8 cellular contexts compared by ENCODE assay signal in the genomic region with DNA sequence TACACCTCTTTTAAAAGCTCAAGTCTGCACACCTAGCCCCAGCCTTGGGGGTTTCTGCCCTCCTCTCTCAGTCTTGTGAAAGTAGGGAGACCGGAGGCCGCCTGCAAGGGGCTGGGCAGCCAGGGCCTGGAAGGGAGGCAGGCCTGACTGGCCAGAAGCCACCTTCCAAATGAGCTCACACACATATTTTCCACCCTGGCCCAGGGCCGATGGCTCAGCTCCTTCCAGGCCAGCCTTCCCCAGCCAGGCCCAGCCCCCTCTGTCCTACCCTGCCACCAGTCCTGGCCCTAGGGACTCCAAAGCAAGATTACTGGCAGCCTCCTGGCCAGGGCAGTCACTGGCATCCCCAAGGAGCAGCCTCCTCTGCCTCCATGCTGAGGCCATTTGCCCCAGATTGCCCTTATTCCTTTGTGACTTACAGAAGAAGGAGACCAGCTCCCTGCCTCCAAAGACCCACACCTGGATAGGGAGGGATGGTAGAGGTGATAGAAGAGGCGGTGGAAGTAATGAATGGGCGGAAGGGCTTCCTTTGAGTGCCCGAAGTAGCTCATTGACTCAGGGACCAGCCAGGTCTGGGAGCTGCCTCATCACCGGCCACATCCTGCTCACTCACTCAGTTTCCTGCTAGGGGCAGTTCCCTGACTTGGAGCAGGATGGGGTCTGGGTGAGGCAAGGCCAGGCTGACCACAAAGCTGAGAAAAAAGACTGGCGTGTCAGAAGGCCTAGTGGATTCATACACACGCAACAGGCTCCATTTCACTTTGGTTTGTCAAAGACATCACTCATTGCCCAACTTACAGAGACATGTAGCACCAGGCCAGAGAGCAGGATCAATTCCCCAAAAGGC. TPM values are rescaled to one million over a fixed set of nuclear protein-coding genes. Genes with fewer than 3 reads are reported as not detected.
A peak's percentile ranks its signal among the peaks of the same experiment; 100 is the strongest.
DNase-seq lines count a peak whose midpoint lies in the region; ATAC-seq and TF ChIP-seq lines count a peak whose summit lies in the region.

No MANE protein-coding gene starts in this region.

- H3K27me3 ChIP-seq in adrenal gland, result no peaks in the 10 kb centered on the region
- H3K27me3 ChIP-seq in right atrium auricular region, result no peaks in the 10 kb centered on the region
- H3K27me3 ChIP-seq in skeletal muscle satellite cell (ENCODE audit: control insufficient read depth, insufficient read depth, low read length), result no peaks in the 10 kb centered on the region

- TF ChIP-seq CTCF in adrenal gland (IDR thresholded peaks at IDR 0.05) (no peak), right atrium auricular region (IDR thresholded peaks at IDR 0.05) (no peak)

- H3K9me3 ChIP-seq in adrenal gland (replicated peaks in 1 of 3), result no peaks in the 10 kb centered on the region
- no peaks in the 10 kb centered on the region for H3K9me3 ChIP-seq in right atrium auricular region
- H3K9me3 ChIP-seq in skeletal muscle satellite cell (replicated peaks; ENCODE audit: low read length), result no peaks in the 10 kb centered on the region

- TF ChIP-seq POLR2A in adrenal gland (IDR thresholded peaks at IDR 0.05), result no peak
- TF ChIP-seq POLR2A in GM18505 (IDR thresholded peaks at IDR 0.05; ENCODE audit: borderline replicate concordance, extremely low read depth, insufficient read depth, insufficient read length), result no peak

- peaks cover 31% of the 10 kb centered on the region for H3K4me1 Mint-ChIP-seq in activated CD8-positive, alpha-beta memory T cell treated with anti-CD3 and anti-CD28 coated beads, Interleukin-2, amount 10 ng/mL, durations not matched to agents 7 days and 5 days

- peaks cover 18% of the 10 kb centered on the region for H3K27me3 Mint-ChIP-seq in activated CD8-positive, alpha-beta memory T cell treated with anti-CD3 and anti-CD28 coated beads, Interleukin-2, amount 10 ng/mL, durations not matched to agents 7 days and 5 days

- H3K4me2 ChIP-seq in skeletal muscle satellite cell (ENCODE audit: low read length), result peak overlapping the region; percentile 80

- H3K4me3 Mint-ChIP-seq in activated CD8-positive, alpha-beta memory T cell treated with anti-CD3 and anti-CD28 coated beads, Interleukin-2, amount 10 ng/mL, durations not matched to agents 7 days and 5 days, result no peak overlapping the region

- H3K4me3 ChIP-seq in adrenal gland (no peak overlapping the region), right atrium auricular region (no peak overlapping the region), skeletal muscle satellite cell (ENCODE audit: low read length) (peak overlapping the region; percentile 58)

- H3K9ac ChIP-seq in skeletal muscle satellite cell (ENCODE audit: low read depth, low read length), result peak overlapping the region; percentile 88

- H3K27ac Mint-ChIP-seq in activated CD8-positive, alpha-beta memory T cell treated with anti-CD3 and anti-CD28 coated beads, Interleukin-2, amount 10 ng/mL, durations not matched to agents 7 days and 5 days, result peak overlapping the region; percentile 68

- H3K4me1 ChIP-seq in adrenal gland (replicated peaks in 1 of 2) (peaks cover 5 to 54% of the 10 kb centered on the region in 2 donors), right atrium auricular region (peaks cover 0 to 69% of the 10 kb centered on the region in 2 donors), skeletal muscle satellite cell (ENCODE audit: control insufficient read depth, insufficient read depth, low read length) (peaks cover 68% of the 10 kb centered on the region)

- intact Hi-C loops in adrenal gland (cut with DNase I), result loop anchor here in 1 of 2 donors (5.0 to 10.0 kb wide), 2 partner anchors 76 to 299 kb away; no protein-coding TSS in a partner anchor

- 48 to 71% (median 61%) methylated on average over 5 to 9 of the region's 9 CpGs for WGBS in adrenal gland, 4 donors

- peaks cover under 1% of the 10 kb centered on the region for H3K36me3 Mint-ChIP-seq in activated CD8-positive, alpha-beta memory T cell treated with anti-CD3 and anti-CD28 coated beads, Interleukin-2, amount 10 ng/mL, durations not matched to agents 7 days and 5 days

- H3K27ac ChIP-seq in adrenal gland, result peak overlapping the region; percentile 31 to 84 (median 33)
- H3K27ac ChIP-seq in right atrium auricular region, result peak overlapping the region; percentile 81 to 84

- peak; percentile 86 for DNase-seq in activated CD8-positive, alpha-beta memory T cell treated with anti-CD3 and anti-CD28 coated beads, Interleukin-2, amount 10 ng/mL, durations not matched to agents 7 days and 5 days
- DNase-seq in activated CD8-positive, alpha-beta memory T cell treated with anti-CD3 and anti-CD28 coated beads, Interleukin-2, amount 50 U/mL, for 48 hours, result no peak
- peak; percentile 82 to 95 (median 93) for DNase-seq in adrenal gland
- peak; percentile 93 for DNase-seq in right atrium auricular region (ENCODE audit: low spot score)
- DNase-seq in stimulated activated naive CD4-positive, alpha-beta T cell treated with Interleukin-2 at 50 U/mL for 16 hours (lab: John Stamatoyannopoulos, UW), result no peak

- CTCF ChIA-PET in activated CD8-positive, alpha-beta memory T cell treated with anti-CD3 and anti-CD28 coated beads, Interleukin-2, amount 10 ng/mL, durations not matched to agents 7 days and 5 days (lab: Charles Lee), result interaction anchor here (0.7 to 10.2 kb wide), 23 partner anchors 13 to 283 kb away, joined by 3 to 239 read pairs (median 4); a partner anchor contains a TSS

- H3K36me3 ChIP-seq in adrenal gland (replicated peaks in 1 of 2), result peaks cover 0 to 7% of the 10 kb centered on the region in 2 donors
- H3K36me3 ChIP-seq in right atrium auricular region, result peaks cover 9% of the 10 kb centered on the region
- H3K36me3 ChIP-seq in skeletal muscle satellite cell (ENCODE audit: insufficient read depth, low read length), result peaks cover 14% of the 10 kb centered on the region

- peak; percentile 55 for ATAC-seq in activated CD8-positive, alpha-beta memory T cell treated with anti-CD3 and anti-CD28 coated beads, Interleukin-2, amount 10 ng/mL, durations not matched to agents 7 days and 5 days
- ATAC-seq in HG02798 (IDR thresholded peaks at IDR 0.05; ENCODE audit: poor library complexity, unreplicated experiment) (no peak), GM18505 (IDR thresholded peaks at IDR 0.05; ENCODE audit: unreplicated experiment) (no peak)

- H3K9me3 Mint-ChIP-seq in activated CD8-positive, alpha-beta memory T cell treated with anti-CD3 and anti-CD28 coated beads, Interleukin-2, amount 10 ng/mL, durations not matched to agents 7 days and 5 days (ENCODE audit: low read depth), result no peaks in the 10 kb centered on the region

RNA-seq across cellular contexts. Expression of a gene that starts 14.8 kb away (rescaled TPM):
- total RNA-seq in activated CD8-positive, alpha-beta memory T cell treated with anti-CD3 and anti-CD28 coated beads, Interleukin-2, amount 10 ng/mL, durations not matched to agents 7 days and 5 days, result 1 to 10 TPM; 1.3 to 2.5 TPM
- total RNA-seq in adrenal gland (100 to 1,000 TPM in 4 of 8 donors, 10 to 100 TPM in 4; 55.7 to 161 (median 97.8) TPM), right atrium auricular region (10 to 100 TPM; 29.1 to 58.0 TPM)
- polyA plus RNA-seq in adrenal gland, result 10 to 100 TPM; 15.5 to 65.2 (median 17.0) TPM
- total RNA-seq in skeletal muscle satellite cell (2012; rRNA removed), result 260 and 382 TPM in 2 replicates

RNA-seq across cellular contexts. Expression of a gene that starts 20.4 kb away (rescaled TPM):
- total RNA-seq in activated CD8-positive, alpha-beta memory T cell treated with anti-CD3 and anti-CD28 coated beads, Interleukin-2, amount 10 ng/mL, durations not matched to agents 7 days and 5 days, result 10 to 100 TPM; 59.0 to 60.1 TPM
- total RNA-seq in adrenal gland (100 to 1,000 TPM in 4 of 8 donors, 10 to 100 TPM in 4; 74.5 to 207 (median 104) TPM), right atrium auricular region (100 to 1,000 TPM in 1 of 2 donors, 10 to 100 TPM in 1; 54.2 to 144 TPM)
- polyA plus RNA-seq in adrenal gland, result 10 to 100 TPM; 13.1 to 26.8 (median 14.8) TPM
- total RNA-seq in skeletal muscle satellite cell (2012; rRNA removed), result 66.2 and 69.0 TPM in 2 replicates

RNA-seq across cellular contexts. Expression of a gene that starts 21.5 kb away (rescaled TPM):
- 100 to 1,000 TPM; 107 to 147 TPM for total RNA-seq in activated CD8-positive, alpha-beta memory T cell treated with anti-CD3 and anti-CD28 coated beads, Interleukin-2, amount 10 ng/mL, durations not matched to agents 7 days and 5 days
- total RNA-seq in adrenal gland (100 to 1,000 TPM in 4 of 8 donors, 10 to 100 TPM in 4; 58.3 to 390 (median 102) TPM), right atrium auricular region (100 to 1,000 TPM in 1 of 2 donors, 10 to 100 TPM in 1; 59.4 to 168 TPM)
- polyA plus RNA-seq in adrenal gland, result 100 to 1,000 TPM in 2 of 3 donors, 10 to 100 TPM in 1; 66.0 to 337 (median 256) TPM
- total RNA-seq in skeletal muscle satellite cell (2012; rRNA removed), result 51.3 and 68.4 TPM in 2 replicates

RNA-seq across cellular contexts. Expression of a gene that starts 31.9 kb away (rescaled TPM):
- under 1 TPM; 0.26 to 0.93 TPM for total RNA-seq in activated CD8-positive, alpha-beta memory T cell treated with anti-CD3 and anti-CD28 coated beads, Interleukin-2, amount 10 ng/mL, durations not matched to agents 7 days and 5 days
- under 1 TPM in 4 of 8 donors, not detected in 4; 0.15 to 0.28 (median 0.23) TPM for total RNA-seq in adrenal gland
- polyA plus RNA-seq in adrenal gland, result 1 to 10 TPM in 1 of 3 donors, under 1 TPM in 2; 0.09 to 1.2 (median 0.64) TPM
- not detected for total RNA-seq in right atrium auricular region
- 0.22 and 0.25 TPM in 2 replicates for total RNA-seq in skeletal muscle satellite cell (2012; rRNA removed)

RNA-seq across cellular contexts. Expression of a gene that starts 35.9 kb away (rescaled TPM):
- under 1 TPM; 0.16 to 0.58 TPM for total RNA-seq in activated CD8-positive, alpha-beta memory T cell treated with anti-CD3 and anti-CD28 coated beads, Interleukin-2, amount 10 ng/mL, durations not matched to agents 7 days and 5 days
- total RNA-seq in adrenal gland (10 to 100 TPM in 7 of 8 donors, 1 to 10 TPM in 1; 7.3 to 30.5 (median 20.7) TPM), right atrium auricular region (10 to 100 TPM in 1 of 2 donors, 1 to 10 TPM in 1; 9.9 to 28.5 TPM)
- 10 to 100 TPM in 1 of 3 donors, 1 to 10 TPM in 2; 4.0 to 10.1 (median 6.5) TPM for polyA plus RNA-seq in adrenal gland
- total RNA-seq in skeletal muscle satellite cell (2012; rRNA removed), result 1.0 and 2.2 TPM in 2 replicates

Comparison
In these comparisons a context has a peak if more than half of its experiments do, and no peak if none do; other contexts are left out.
1. DNase-seq: peak in activated CD8-positive, alpha-beta memory T cell treated with anti-CD3 and anti-CD28 coated beads, Interleukin-2, amount 10 ng/mL, durations not matched to agents 7 days and 5 days (single experiment), adrenal gland (7 of 7) and right atrium auricular region (single experiment); none in activated CD8-positive, alpha-beta memory T cell treated with anti-CD3 and anti-CD28 coated beads, Interleukin-2, amount 50 U/mL, for 48 hours (single experiment) and stimulated activated naive CD4-positive, alpha-beta T cell treated with Interleukin-2 at 50 U/mL for 16 hours (single experiment).
2. RNA of a gene that starts 14.8 kb away (total RNA-seq): 55.7 to 161 TPM in adrenal gland and 29.1 to 58.0 TPM in right atrium auricular region; 1.3 to 2.5 TPM in activated CD8-positive, alpha-beta memory T cell treated with anti-CD3 and anti-CD28 coated beads, Interleukin-2, amount 10 ng/mL, durations not matched to agents 7 days and 5 days; every median in the first group is over 4 times any median in the second.